1 cellular context compared by ENCODE assay signal in genomic region chr5:159100022-159100927, GRCh38.
A peak's percentile ranks its signal among the peaks of the same experiment; 100 is the strongest.
TF ChIP-seq lines count a peak whose summit lies in the region.

No MANE protein-coding gene starts in this region.

TF ChIP-seq in IMR-90, 13 proteins besides CTCF, POLR2A, EP300 and RAD21 (continued from another document):
- no peak for TF ChIP-seq RCOR1 (IDR thresholded peaks at IDR 0.05; ENCODE audit: insufficient replicate concordance, low read length)
- TF ChIP-seq ELK1 (IDR thresholded peaks at IDR 0.05; ENCODE audit: borderline replicate concordance, low read depth, low read length) = no peak
- TF ChIP-seq MAFK (IDR thresholded peaks at IDR 0.05; ENCODE audit: low read depth, low read length) = no peak
- TF ChIP-seq CHD1 (IDR thresholded peaks at IDR 0.05; ENCODE audit: low read depth, low read length) = no peak
- TF ChIP-seq USF2 (IDR thresholded peaks at IDR 0.05; ENCODE audit: low read depth, low read length) = no peak
- 0 out of 2 replicates have a peak, but pooled peaks have one; percentile 13 for TF ChIP-seq RFX5 (IDR thresholded peaks at IDR 0.05; ENCODE audit: low read depth, low read length)
